Comparison of ENCODE assay signal across 7 cellular contexts in genomic region chr1:54886724-54887664, GRCh38.
DNase-seq lines count a peak whose midpoint lies in the region; ATAC-seq and TF ChIP-seq lines count a peak whose summit lies in the region.

A gene with protein sequence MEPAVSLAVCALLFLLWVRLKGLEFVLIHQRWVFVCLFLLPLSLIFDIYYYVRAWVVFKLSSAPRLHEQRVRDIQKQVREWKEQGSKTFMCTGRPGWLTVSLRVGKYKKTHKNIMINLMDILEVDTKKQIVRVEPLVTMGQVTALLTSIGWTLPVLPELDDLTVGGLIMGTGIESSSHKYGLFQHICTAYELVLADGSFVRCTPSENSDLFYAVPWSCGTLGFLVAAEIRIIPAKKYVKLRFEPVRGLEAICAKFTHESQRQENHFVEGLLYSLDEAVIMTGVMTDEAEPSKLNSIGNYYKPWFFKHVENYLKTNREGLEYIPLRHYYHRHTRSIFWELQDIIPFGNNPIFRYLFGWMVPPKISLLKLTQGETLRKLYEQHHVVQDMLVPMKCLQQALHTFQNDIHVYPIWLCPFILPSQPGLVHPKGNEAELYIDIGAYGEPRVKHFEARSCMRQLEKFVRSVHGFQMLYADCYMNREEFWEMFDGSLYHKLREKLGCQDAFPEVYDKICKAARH (minus strand): TSS chr1:54887195. CDS start chr1:54887119, 76 bp downstream.

- H3K4me3 ChIP-seq in retinal pigment epithelial cell (ENCODE audit: low read length): peak within 1 kb of the TSS; percentile 90

- DNase-seq in NCI-H146 (lab: John Stamatoyannopoulos, UW) (peak; percentile 89), T-helper 22 cell (ENCODE audit: low read depth) (peak; percentile 53), astrocyte of the hippocampus (ENCODE audit: low read depth, low spot score) (peak; percentile 96), hippocampal formation (lab: John Stamatoyannopoulos, UW) (peak; percentile 88 to 90), retinal pigment epithelial cell (ENCODE audit: low read depth) (peak; percentile 62)

- TF ChIP-seq CTCF in retinal pigment epithelial cell (conservative IDR thresholded peaks at IDR 0.05; ENCODE audit: low read depth, low read length): no peak

- ATAC-seq in GM18498 (IDR thresholded peaks at IDR 0.05; ENCODE audit: unreplicated experiment) (peak; percentile 92), HG02763 (IDR thresholded peaks at IDR 0.05; ENCODE audit: unreplicated experiment) (peak; percentile 94)

Comparison
In these comparisons a context has a peak if more than half of its experiments do, and no peak if none do; other contexts are left out.
1. Peak in every context shown above with its lines: DNase-seq, ATAC-seq and H3K4me3 ChIP-seq.